ENCODE assay signal across 8 cellular contexts in the genomic region with DNA sequence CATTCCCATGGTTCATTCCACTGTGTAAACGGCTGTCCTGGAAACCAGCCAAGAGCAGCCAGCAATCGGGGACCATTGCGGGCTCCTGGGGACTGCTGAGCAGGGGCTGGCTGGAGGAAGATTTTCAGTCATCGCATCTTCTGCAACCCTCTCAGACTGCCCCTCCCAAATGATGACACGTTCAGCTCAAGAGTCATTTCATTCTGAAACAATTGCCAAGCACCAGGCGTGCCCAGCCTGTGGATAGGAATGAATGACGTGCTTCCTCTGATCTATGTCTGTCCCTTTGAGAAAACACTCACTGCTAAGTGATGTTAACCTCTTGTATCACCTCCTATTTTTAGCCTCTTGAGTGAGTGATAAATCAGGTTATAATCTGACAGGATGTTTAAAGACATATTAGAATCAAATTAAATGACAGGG.
DNase-seq lines count a peak whose midpoint lies in the region; ATAC-seq and TF ChIP-seq lines count a peak whose summit lies in the region.

No MANE protein-coding gene starts in this region.

- CTCF ChIA-PET in CD4-positive, alpha-beta memory T cell (lab: Charles Lee; ENCODE audit: partially characterized antibody) = no interaction called here
- CTCF ChIA-PET in activated CD4-positive, alpha-beta T cell treated with anti-CD3 and anti-CD28 coated beads for 36 hours (lab: Charles Lee) = interaction anchor here (0.6 to 0.7 kb wide), 2 partner anchors 167 to 978 kb away, joined by 3 to 4 read pairs; no protein-coding TSS in a partner anchor

- DNase-seq in CD4-positive, alpha-beta memory T cell = peak; percentile 35 to 78 (median 58)
- DNase-seq in HS-27A (ENCODE audit: low read depth) = peak; percentile 58
- peak; percentile 79 for DNase-seq in activated CD4-positive, alpha-beta T cell treated with anti-CD3 and anti-CD28 coated beads for 36 hours
- peak; percentile 93 for DNase-seq in epithelial cell of prostate (ENCODE audit: low read depth, low spot score)
- peak; percentile 48 for DNase-seq in retinal pigment epithelial cell (ENCODE audit: low read depth)
- DNase-seq in middle frontal gyrus (ENCODE audit: extremely low spot score, low spot score) = no peak
- no peak for DNase-seq in NCI-H2081 treated with DMSO at 0.1 percent for 48 hours (lab: John Stamatoyannopoulos, UW)

- POLR2A ChIA-PET in CD4-positive, alpha-beta memory T cell (lab: Charles Lee; ENCODE audit: partially characterized antibody) = no interaction called here
- POLR2A ChIA-PET in activated CD4-positive, alpha-beta T cell treated with anti-CD3 and anti-CD28 coated beads for 36 hours (lab: Charles Lee) = no interaction called here

- H3K27ac Mint-ChIP-seq in CD4-positive, alpha-beta memory T cell = peak overlapping the region in 6 of 7 donors; percentile 34 to 90 (median 60)
- peak overlapping the region; percentile 87 for H3K27ac Mint-ChIP-seq in activated CD4-positive, alpha-beta T cell treated with anti-CD3 and anti-CD28 coated beads for 36 hours

- H3K36me3 ChIP-seq in CD4-positive, alpha-beta memory T cell (ENCODE audit: insufficient read depth, low read length) = no peaks in the 10 kb centered on the region

- no peak overlapping the region for H3K27ac ChIP-seq in CD4-positive, alpha-beta memory T cell (ENCODE audit: low read depth, low read length)
- peak overlapping the region; percentile 87 for H3K27ac ChIP-seq in epithelial cell of prostate

- H3K27me3 ChIP-seq in CD4-positive, alpha-beta memory T cell (ENCODE audit: insufficient read depth, low read length) = no peaks in the 10 kb centered on the region

- peaks cover 4 to 5% of the 10 kb centered on the region in 2 donors for H3K36me3 Mint-ChIP-seq in CD4-positive, alpha-beta memory T cell
- H3K36me3 Mint-ChIP-seq in activated CD4-positive, alpha-beta T cell treated with anti-CD3 and anti-CD28 coated beads for 36 hours (ENCODE audit: low read depth) = peaks cover 1% of the 10 kb centered on the region

- no peaks in the 10 kb centered on the region for H3K9me3 ChIP-seq in CD4-positive, alpha-beta memory T cell (ENCODE audit: control insufficient read depth in 1 of 2, low read length in 2 of 2)

- no peak overlapping the region for H3K4me3 ChIP-seq in CD4-positive, alpha-beta memory T cell (ENCODE audit: low read length in 2 of 2)
- no peak overlapping the region for H3K4me3 ChIP-seq in retinal pigment epithelial cell (ENCODE audit: low read length)

- H3K4me3 Mint-ChIP-seq in CD4-positive, alpha-beta memory T cell = peak overlapping the region in 2 of 8 donors; percentile 6 to 28
- peak overlapping the region; percentile 15 for H3K4me3 Mint-ChIP-seq in activated CD4-positive, alpha-beta T cell treated with anti-CD3 and anti-CD28 coated beads for 36 hours

- peaks cover 42% of the 10 kb centered on the region for H3K4me1 ChIP-seq in CD4-positive, alpha-beta memory T cell (ENCODE audit: insufficient read depth, low read length)

- H3K27me3 Mint-ChIP-seq in CD4-positive, alpha-beta memory T cell = no peaks in the 10 kb centered on the region
- peaks cover 7% of the 10 kb centered on the region for H3K27me3 Mint-ChIP-seq in activated CD4-positive, alpha-beta T cell treated with anti-CD3 and anti-CD28 coated beads for 36 hours

- TF ChIP-seq CTCF in retinal pigment epithelial cell (conservative IDR thresholded peaks at IDR 0.05; ENCODE audit: low read depth, low read length) = no peak

- H3K4me1 Mint-ChIP-seq in CD4-positive, alpha-beta memory T cell = peaks cover 31 to 52% (median 41%) of the 10 kb centered on the region in 4 donors
- H3K4me1 Mint-ChIP-seq in activated CD4-positive, alpha-beta T cell treated with anti-CD3 and anti-CD28 coated beads for 36 hours = peaks cover 35% of the 10 kb centered on the region

- peaks cover 0 to 20% (median 8%) of the 10 kb centered on the region in 8 donors for H3K9me3 Mint-ChIP-seq in CD4-positive, alpha-beta memory T cell
- H3K9me3 Mint-ChIP-seq in activated CD4-positive, alpha-beta T cell treated with anti-CD3 and anti-CD28 coated beads for 36 hours (ENCODE audit: low read depth) = peaks cover 2% of the 10 kb centered on the region

- intact Hi-C loops in CD4-positive, alpha-beta memory T cell (cut with micrococcal nuclease) = no loop called here
- intact Hi-C loops in activated CD4-positive, alpha-beta T cell treated with anti-CD3 and anti-CD28 coated beads for 36 hours (cut with DNase I, micrococcal nuclease) = loop anchor here (5.0 kb wide), 4 partner anchors 41 to 1369 kb away; partner anchors contain the start of genes NDUFA12 (in 1 of the 2) and SOCS2 (in 1 of the 2)

- peak; percentile 96 for ATAC-seq in activated CD4-positive, alpha-beta T cell treated with anti-CD3 and anti-CD28 coated beads for 36 hours
- no peak for ATAC-seq in HG02759 (IDR thresholded peaks at IDR 0.05; ENCODE audit: unreplicated experiment)

Comparison
In these comparisons a context has a peak if more than half of its experiments do, and no peak if none do; other contexts are left out.
1. DNase-seq: peak in CD4-positive, alpha-beta memory T cell (5 of 5), HS-27A (single experiment), activated CD4-positive, alpha-beta T cell treated with anti-CD3 and anti-CD28 coated beads for 36 hours (single experiment), epithelial cell of prostate (single experiment) and retinal pigment epithelial cell (single experiment); none in middle frontal gyrus (single experiment) and NCI-H2081 treated with DMSO at 0.1 percent for 48 hours (single experiment).